1 cellular context compared by ENCODE assay signal in genomic region chr18:31657823-31658669, GRCh38.
TF ChIP-seq lines count a peak whose summit lies in the region.

No MANE protein-coding gene starts in this region.

TF ChIP-seq in GM12878, 131 proteins besides CTCF, POLR2A, EP300 and RAD21 (continued from another document and continues in another):
- TF ChIP-seq, protein P1, sequence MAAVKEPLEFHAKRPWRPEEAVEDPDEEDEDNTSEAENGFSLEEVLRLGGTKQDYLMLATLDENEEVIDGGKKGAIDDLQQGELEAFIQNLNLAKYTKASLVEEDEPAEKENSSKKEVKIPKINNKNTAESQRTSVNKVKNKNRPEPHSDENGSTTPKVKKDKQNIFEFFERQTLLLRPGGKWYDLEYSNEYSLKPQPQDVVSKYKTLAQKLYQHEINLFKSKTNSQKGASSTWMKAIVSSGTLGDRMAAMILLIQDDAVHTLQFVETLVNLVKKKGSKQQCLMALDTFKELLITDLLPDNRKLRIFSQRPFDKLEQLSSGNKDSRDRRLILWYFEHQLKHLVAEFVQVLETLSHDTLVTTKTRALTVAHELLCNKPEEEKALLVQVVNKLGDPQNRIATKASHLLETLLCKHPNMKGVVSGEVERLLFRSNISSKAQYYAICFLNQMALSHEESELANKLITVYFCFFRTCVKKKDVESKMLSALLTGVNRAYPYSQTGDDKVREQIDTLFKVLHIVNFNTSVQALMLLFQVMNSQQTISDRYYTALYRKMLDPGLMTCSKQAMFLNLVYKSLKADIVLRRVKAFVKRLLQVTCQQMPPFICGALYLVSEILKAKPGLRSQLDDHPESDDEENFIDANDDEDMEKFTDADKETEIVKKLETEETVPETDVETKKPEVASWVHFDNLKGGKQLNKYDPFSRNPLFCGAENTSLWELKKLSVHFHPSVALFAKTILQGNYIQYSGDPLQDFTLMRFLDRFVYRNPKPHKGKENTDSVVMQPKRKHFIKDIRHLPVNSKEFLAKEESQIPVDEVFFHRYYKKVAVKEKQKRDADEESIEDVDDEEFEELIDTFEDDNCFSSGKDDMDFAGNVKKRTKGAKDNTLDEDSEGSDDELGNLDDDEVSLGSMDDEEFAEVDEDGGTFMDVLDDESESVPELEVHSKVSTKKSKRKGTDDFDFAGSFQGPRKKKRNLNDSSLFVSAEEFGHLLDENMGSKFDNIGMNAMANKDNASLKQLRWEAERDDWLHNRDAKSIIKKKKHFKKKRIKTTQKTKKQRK (IDR thresholded peaks at IDR 0.05; ENCODE audit: low read depth, low read length) = no peak
- peak; percentile 64 for TF ChIP-seq GABPA (IDR thresholded peaks at IDR 0.05; ENCODE audit: low read depth)
- TF ChIP-seq SKIL (IDR thresholded peaks at IDR 0.05; ENCODE audit: low read depth, poor library complexity, severe bottlenecking) = peak; percentile 67
- TF ChIP-seq TBL1XR1 (IDR thresholded peaks at IDR 0.05; ENCODE audit: low read depth, low read length) = peak; percentile 95
- no peak for TF ChIP-seq SUPT20H (IDR thresholded peaks at IDR 0.05; ENCODE audit: borderline replicate concordance, control insufficient read depth, low read depth, low read length)
- TF ChIP-seq MLLT1 (IDR thresholded peaks at IDR 0.05) = peak; percentile 37; the same call in 1 of the 2 replicates
- no peak; the same call in 1 of the 2 replicates for TF ChIP-seq POLR2AphosphoS5 (IDR thresholded peaks at IDR 0.05; ENCODE audit: low read length)
- no peak for TF ChIP-seq TAF1 (IDR thresholded peaks at IDR 0.05; ENCODE audit: borderline replicate concordance, low read depth, low read length)
- peak; percentile 54; the same call in 1 of the 2 replicates for TF ChIP-seq NR2F1 (conservative IDR thresholded peaks at IDR 0.05)
- TF ChIP-seq SRF (IDR thresholded peaks at IDR 0.05; ENCODE audit: low read depth in 2 of 2, low read length in 2 of 2) = peak in 1 of 2 experiments; percentile 74; a peak in 2 of 4 replicates
- TF ChIP-seq KAT2A (conservative IDR thresholded peaks at IDR 0.05; ENCODE audit: control insufficient read depth, low read depth, low read length) = no peak
- no peak for TF ChIP-seq TARDBP (IDR thresholded peaks at IDR 0.05; ENCODE audit: borderline replicate concordance)
- TF ChIP-seq MTA3 (IDR thresholded peaks at IDR 0.05; ENCODE audit: borderline replicate concordance, low read length) = peak; percentile 75
- no peak for TF ChIP-seq SIX5 (IDR thresholded peaks at IDR 0.05; ENCODE audit: low read depth, low read length, severe bottlenecking)
- peak; percentile 72; the same call in 1 of the 2 replicates for TF ChIP-seq JUND (IDR thresholded peaks at IDR 0.05; ENCODE audit: low read depth, low read length)
- peak; percentile 72 for TF ChIP-seq KLF5 (IDR thresholded peaks at IDR 0.05; ENCODE audit: partially characterized antibody)
- peak; percentile 93 for TF ChIP-seq NBN (IDR thresholded peaks at IDR 0.05)
- TF ChIP-seq ETV6 (conservative IDR thresholded peaks at IDR 0.05 in 1 of 2, IDR thresholded peaks at IDR 0.05 in 1 of 2; ENCODE audit: borderline replicate concordance in 1 of 2, low read depth in 1 of 2) = peak in 1 of 2 experiments; percentile 78; a peak in 2 of 4 replicates
- TF ChIP-seq NR2C1 (IDR thresholded peaks at IDR 0.05) = no peak
- 0 out of 2 replicates have a peak, but pooled peaks have one; percentile 21 for TF ChIP-seq RCOR1 (conservative IDR thresholded peaks at IDR 0.05; ENCODE audit: low read depth, low read length)
- TF ChIP-seq ATF7 (IDR thresholded peaks at IDR 0.05; ENCODE audit: low read depth) = peak; percentile 62
- TF ChIP-seq YBX1 (IDR thresholded peaks at IDR 0.05) = peak; percentile 14; the same call in 1 of the 2 replicates
- peak in 1 of 2 experiments; percentile 70; a peak in 1 of 4 replicates for TF ChIP-seq CEBPB (IDR thresholded peaks at IDR 0.05; ENCODE audit: borderline replicate concordance in 1 of 2, low read depth in 2 of 2, low read length in 2 of 2)
- TF ChIP-seq WRNIP1 (IDR thresholded peaks at IDR 0.05; ENCODE audit: borderline replicate concordance, low read depth, low read length) = no peak; the same call in 1 of the 2 replicates
- TF ChIP-seq ZNF274 (IDR thresholded peaks at IDR 0.05; ENCODE audit: insufficient read depth, insufficient read length) = no peak
- peak; percentile 92 to 93 for TF ChIP-seq IKZF2 (IDR thresholded peaks at IDR 0.05)
- peak; percentile 57; the same call in 1 of the 2 replicates for TF ChIP-seq ZNF592 (IDR thresholded peaks at IDR 0.05)
- peak; percentile 4; the same call in 1 of the 2 replicates for TF ChIP-seq SMC3 (IDR thresholded peaks at IDR 0.05; ENCODE audit: borderline replicate concordance, low read length)
- TF ChIP-seq CHD4 (IDR thresholded peaks at IDR 0.05) = no peak
- 0 out of 2 replicates have a peak, but pooled peaks have one; percentile 44 for TF ChIP-seq HDGF (IDR thresholded peaks at IDR 0.05)
- no peak for TF ChIP-seq NRF1 (conservative IDR thresholded peaks at IDR 0.05; ENCODE audit: low read depth, low read length)
- no peak for TF ChIP-seq HDAC6 (IDR thresholded peaks at IDR 0.05; ENCODE audit: unreplicated experiment)
- TF ChIP-seq MYC (IDR thresholded peaks at IDR 0.05; ENCODE audit: insufficient read depth, insufficient read length, insufficient replicate concordance, low read length, severe bottlenecking) = no peak
- peak; percentile 82; the same call in 1 of the 2 replicates for TF ChIP-seq PML (IDR thresholded peaks at IDR 0.05; ENCODE audit: low read length)
- no peak for TF ChIP-seq SUZ12 (IDR thresholded peaks at IDR 0.05; ENCODE audit: unreplicated experiment)
- TF ChIP-seq, protein P2, sequence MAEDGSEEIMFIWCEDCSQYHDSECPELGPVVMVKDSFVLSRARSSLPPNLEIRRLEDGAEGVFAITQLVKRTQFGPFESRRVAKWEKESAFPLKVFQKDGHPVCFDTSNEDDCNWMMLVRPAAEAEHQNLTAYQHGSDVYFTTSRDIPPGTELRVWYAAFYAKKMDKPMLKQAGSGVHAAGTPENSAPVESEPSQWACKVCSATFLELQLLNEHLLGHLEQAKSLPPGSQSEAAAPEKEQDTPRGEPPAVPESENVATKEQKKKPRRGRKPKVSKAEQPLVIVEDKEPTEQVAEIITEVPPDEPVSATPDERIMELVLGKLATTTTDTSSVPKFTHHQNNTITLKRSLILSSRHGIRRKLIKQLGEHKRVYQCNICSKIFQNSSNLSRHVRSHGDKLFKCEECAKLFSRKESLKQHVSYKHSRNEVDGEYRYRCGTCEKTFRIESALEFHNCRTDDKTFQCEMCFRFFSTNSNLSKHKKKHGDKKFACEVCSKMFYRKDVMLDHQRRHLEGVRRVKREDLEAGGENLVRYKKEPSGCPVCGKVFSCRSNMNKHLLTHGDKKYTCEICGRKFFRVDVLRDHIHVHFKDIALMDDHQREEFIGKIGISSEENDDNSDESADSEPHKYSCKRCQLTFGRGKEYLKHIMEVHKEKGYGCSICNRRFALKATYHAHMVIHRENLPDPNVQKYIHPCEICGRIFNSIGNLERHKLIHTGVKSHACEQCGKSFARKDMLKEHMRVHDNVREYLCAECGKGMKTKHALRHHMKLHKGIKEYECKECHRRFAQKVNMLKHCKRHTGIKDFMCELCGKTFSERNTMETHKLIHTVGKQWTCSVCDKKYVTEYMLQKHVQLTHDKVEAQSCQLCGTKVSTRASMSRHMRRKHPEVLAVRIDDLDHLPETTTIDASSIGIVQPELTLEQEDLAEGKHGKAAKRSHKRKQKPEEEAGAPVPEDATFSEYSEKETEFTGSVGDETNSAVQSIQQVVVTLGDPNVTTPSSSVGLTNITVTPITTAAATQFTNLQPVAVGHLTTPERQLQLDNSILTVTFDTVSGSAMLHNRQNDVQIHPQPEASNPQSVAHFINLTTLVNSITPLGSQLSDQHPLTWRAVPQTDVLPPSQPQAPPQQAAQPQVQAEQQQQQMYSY (CRISPR knock-in tag; IDR thresholded peaks at IDR 0.05) = no peak
- peak; percentile 93; the same call in 1 of the 2 replicates for TF ChIP-seq FOXM1 (IDR thresholded peaks at IDR 0.05; ENCODE audit: low read depth, low read length)
- TF ChIP-seq, protein P3, sequence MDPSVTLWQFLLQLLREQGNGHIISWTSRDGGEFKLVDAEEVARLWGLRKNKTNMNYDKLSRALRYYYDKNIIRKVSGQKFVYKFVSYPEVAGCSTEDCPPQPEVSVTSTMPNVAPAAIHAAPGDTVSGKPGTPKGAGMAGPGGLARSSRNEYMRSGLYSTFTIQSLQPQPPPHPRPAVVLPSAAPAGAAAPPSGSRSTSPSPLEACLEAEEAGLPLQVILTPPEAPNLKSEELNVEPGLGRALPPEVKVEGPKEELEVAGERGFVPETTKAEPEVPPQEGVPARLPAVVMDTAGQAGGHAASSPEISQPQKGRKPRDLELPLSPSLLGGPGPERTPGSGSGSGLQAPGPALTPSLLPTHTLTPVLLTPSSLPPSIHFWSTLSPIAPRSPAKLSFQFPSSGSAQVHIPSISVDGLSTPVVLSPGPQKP (IDR thresholded peaks at IDR 0.05; ENCODE audit: low read depth, low read length) = no peak
- no peak for TF ChIP-seq SMAD5 (IDR thresholded peaks at IDR 0.05; ENCODE audit: low read depth)
- TF ChIP-seq CHD1 (IDR thresholded peaks at IDR 0.05; ENCODE audit: low read depth, low read length) = no peak
- no peak for TF ChIP-seq E2F4 (IDR thresholded peaks at IDR 0.05; ENCODE audit: low read depth, low read length)
- 0 out of 2 replicates have a peak, but pooled peaks have one; percentile 69 for TF ChIP-seq CHD2 (IDR thresholded peaks at IDR 0.05; ENCODE audit: borderline replicate concordance, low read depth, low read length)
- no peak for TF ChIP-seq KDM1A (IDR thresholded peaks at IDR 0.05; ENCODE audit: borderline replicate concordance)
- peak; percentile 98 for TF ChIP-seq NFIC (IDR thresholded peaks at IDR 0.05; ENCODE audit: low read depth, low read length)
- no peak for TF ChIP-seq ZSCAN29 (IDR thresholded peaks at IDR 0.05)
- TF ChIP-seq CBX5 (IDR thresholded peaks at IDR 0.05; ENCODE audit: low read depth) = peak; percentile 17; the same call in 1 of the 2 replicates
- TF ChIP-seq MTA2 (IDR thresholded peaks at IDR 0.05; ENCODE audit: low read depth) = peak; percentile 91
- no peak for TF ChIP-seq ZNF207 (IDR thresholded peaks at IDR 0.05; ENCODE audit: borderline replicate concordance)
- TF ChIP-seq HCFC1 (IDR thresholded peaks at IDR 0.05; ENCODE audit: low read length) = no peak
- peak; percentile 98 for TF ChIP-seq GATAD2B (conservative IDR thresholded peaks at IDR 0.05; ENCODE audit: low read depth)
- TF ChIP-seq JUNB (IDR thresholded peaks at IDR 0.05) = peak; percentile 96
- no peak for TF ChIP-seq EZH2 (IDR thresholded peaks at IDR 0.05; ENCODE audit: borderline replicate concordance, control insufficient read depth, low read depth, low read length)
- peak; percentile 89 for TF ChIP-seq CBFB (IDR thresholded peaks at IDR 0.05; ENCODE audit: low read depth)
